Comparison of ENCODE assay signal across 12 cellular contexts in genomic region chr7:39683216-39683845, GRCh38. TPM values are rescaled to one million over a fixed set of nuclear protein-coding genes. Genes with fewer than 3 reads are reported as not detected.
DNase-seq lines count a peak whose midpoint lies in the region; ATAC-seq and TF ChIP-seq lines count a peak whose summit lies in the region.
"Had no signal": no experiment of that assay in that cellular context is flagged by ENCODE, and none has a peak within 500 bp of the region (broad histone marks: within the 10 kb centered on the region; RNA-seq: fewer than 3 reads in every experiment).

No MANE protein-coding gene starts in this region.

- H3K27me3 ChIP-seq in osteoblast (ENCODE audit: insufficient read depth, low read length), result no peaks in the 10 kb centered on the region
- H3K27me3 ChIP-seq in prostate gland (replicated peaks; ENCODE audit: insufficient read depth), result no peaks in the 10 kb centered on the region
- H3K27me3 ChIP-seq: cardiac muscle cell had no signal

- no peak overlapping the region for H2AFZ ChIP-seq in osteoblast (ENCODE audit: low read length)
- H2AFZ ChIP-seq: PC-9 had no signal

- H3K4me3 ChIP-seq in osteoblast (ENCODE audit: insufficient read depth, low read length), result no peak overlapping the region
- H3K4me3 ChIP-seq in prostate gland, result no peak overlapping the region
- H3K4me3 ChIP-seq: cardiac muscle cell, PC-9 had no signal

- WGBS in prostate gland, result 46% methylated on average over 2 of the region's 2 CpGs

- H3K4me1 ChIP-seq in osteoblast (ENCODE audit: insufficient read depth, low read length) (peaks cover 22% of the 10 kb centered on the region), prostate gland (replicated peaks) (no peaks in the 10 kb centered on the region)

- H3K27ac ChIP-seq in epithelial cell of prostate (peak overlapping the region; percentile 4), osteoblast (ENCODE audit: low read depth, low read length) (peak overlapping the region; percentile 32), prostate gland (no peak overlapping the region)
- H3K27ac ChIP-seq: cardiac muscle cell, PC-9 had no signal

- ATAC-seq in GM21723 (IDR thresholded peaks at IDR 0.05; ENCODE audit: unreplicated experiment) (no peak), GM21526 (IDR thresholded peaks at IDR 0.05; ENCODE audit: low FRiP score, unreplicated experiment) (no peak)

- intact Hi-C loops in prostate gland (cut with DNase I), result no loop called here

- TF ChIP-seq CTCF in osteoblast (IDR thresholded peaks at IDR 0.05; ENCODE audit: extremely low read depth, low read depth, low read length) (no peak), prostate gland (IDR thresholded peaks at IDR 0.05) (no peak)

- H3K9me3 ChIP-seq in osteoblast (ENCODE audit: low read depth, low read length) (no peaks in the 10 kb centered on the region), prostate gland (no peaks in the 10 kb centered on the region)

- H3K4me2 ChIP-seq in osteoblast (ENCODE audit: insufficient read depth, low read length), result peak overlapping the region; percentile 47
- H3K4me2 ChIP-seq: PC-9 had no signal

- H3K36me3 ChIP-seq in osteoblast (ENCODE audit: insufficient read depth, low read length) (no peaks in the 10 kb centered on the region), prostate gland (no peaks in the 10 kb centered on the region)
- H3K36me3 ChIP-seq: cardiac muscle cell had no signal

- peaks cover 23% of the 10 kb centered on the region for H4K20me1 ChIP-seq in osteoblast (ENCODE audit: insufficient read depth, low read length)

- no peak for TF ChIP-seq POLR2A in prostate gland (IDR thresholded peaks at IDR 0.05)

- peaks cover 94% of the 10 kb centered on the region for H3K79me2 ChIP-seq in osteoblast (ENCODE audit: insufficient read depth, low read length)

- peak; percentile 16 for DNase-seq in COLO829 (ENCODE audit: low spot score)
- peak; percentile 5 for DNase-seq in NCI-H524 treated with DMSO at 0.1 percent for 48 hours (lab: John Stamatoyannopoulos, UW)
- DNase-seq in epithelial cell of prostate (ENCODE audit: low read depth, low spot score), result no peak
- DNase-seq in osteoblast (ENCODE audit: insufficient read length, low spot score, missing footprints), result peak; percentile 54
- DNase-seq in NCI-H2107 (lab: John Stamatoyannopoulos, UW), result no peak
- no peak for DNase-seq in prostate gland (ENCODE audit: low spot score)
- DNase-seq: activated CD4-positive, alpha-beta T cell treated with anti-CD3 and anti-CD28 coated beads for 1 hour; MM.1S; PC-9 had no signal

RNA-seq across cellular contexts. Expression of gene RALA, which starts 60.0 kb away (rescaled TPM):
- total RNA-seq in osteoblast (38.4 and 44.5 TPM in 2 replicates), prostate gland (10 to 100 TPM; 11.9 to 14.7 TPM)

Comparison
In these comparisons a context has a peak if more than half of its experiments do, and no peak if none do; other contexts are left out.
1. DNase-seq: peak in COLO829 (single experiment), NCI-H524 treated with DMSO at 0.1 percent for 48 hours (single experiment) and osteoblast (single experiment); none in epithelial cell of prostate (single experiment), NCI-H2107 (single experiment) and prostate gland (single experiment).
2. H3K27ac ChIP-seq: peak in epithelial cell of prostate (single experiment) and osteoblast (single experiment); none in prostate gland (0 of 2).